ENCODE assay signal across 11 cellular contexts in the genomic region with DNA sequence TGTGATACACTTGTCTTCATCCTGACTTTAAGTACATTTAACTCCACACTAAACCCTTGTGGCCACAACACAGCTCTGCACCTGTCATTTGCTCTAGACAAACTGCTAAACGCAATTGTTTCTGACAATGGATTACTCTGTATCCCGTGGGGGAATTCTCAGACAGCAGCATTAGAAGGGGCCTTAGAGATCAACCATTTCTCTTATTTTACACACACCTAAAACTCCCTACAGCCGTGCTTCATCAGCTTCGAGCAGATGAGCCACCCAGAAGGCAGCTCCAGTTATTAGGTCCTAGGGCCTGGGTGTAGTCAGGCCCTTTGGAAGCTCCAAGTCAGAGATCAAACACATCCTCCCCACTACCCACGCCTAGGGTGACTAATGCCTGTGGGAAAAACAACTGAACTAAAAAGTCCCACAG. TPM values are rescaled to one million over a fixed set of nuclear protein-coding genes. Genes with fewer than 3 reads are reported as not detected.
DNase-seq lines count a peak whose midpoint lies in the region; FAIRE-seq and TF ChIP-seq lines count a peak whose summit lies in the region.
"Had no signal": no experiment of that assay in that cellular context is flagged by ENCODE, and none has a peak within 500 bp of the region (broad histone marks: within the 10 kb centered on the region; RNA-seq: fewer than 3 reads in every experiment).

No MANE protein-coding gene starts in this region.

- peak overlapping the region; percentile 4 for H3K4me3 Mint-ChIP-seq in activated CD4-positive, alpha-beta T cell treated with anti-CD3 and anti-CD28 coated beads, Interleukin-2, amount 10 ng/mL, durations not matched to agents 7 days and 5 days
- H3K4me3 Mint-ChIP-seq in astrocyte (ENCODE audit: unreplicated experiment), result peak overlapping the region; percentile 84

- no peaks in the 10 kb centered on the region for H3K27me3 ChIP-seq in astrocyte (ENCODE audit: insufficient read depth, low read length)

- no peak overlapping the region for H2AFZ ChIP-seq in astrocyte (ENCODE audit: low read depth, low read length)

- peaks cover 16% of the 10 kb centered on the region for H3K27me3 Mint-ChIP-seq in activated CD4-positive, alpha-beta T cell treated with anti-CD3 and anti-CD28 coated beads, Interleukin-2, amount 10 ng/mL, durations not matched to agents 7 days and 5 days
- no peaks in the 10 kb centered on the region for H3K27me3 Mint-ChIP-seq in astrocyte (ENCODE audit: low read depth, unreplicated experiment)

- no peak overlapping the region for H3K4me3 ChIP-seq in Jurkat, Clone E6-1 (ENCODE audit: low read length)
- H3K4me3 ChIP-seq in astrocyte (ENCODE audit: insufficient read depth, low read depth, low read length) (no peak overlapping the region), retinal pigment epithelial cell (ENCODE audit: low read length) (no peak overlapping the region)
- H3K4me3 ChIP-seq: SK-N-MC, thoracic aorta had no signal

- H4K20me1 ChIP-seq in astrocyte (ENCODE audit: insufficient read depth, low read length), result no peaks in the 10 kb centered on the region

- H3K79me2 ChIP-seq in astrocyte (ENCODE audit: insufficient read depth, low read length), result no peaks in the 10 kb centered on the region

- CTCF ChIA-PET in activated CD4-positive, alpha-beta T cell treated with anti-CD3 and anti-CD28 coated beads, Interleukin-2, amount 10 ng/mL, durations not matched to agents 7 days and 5 days (lab: Charles Lee), result interaction anchor here (1.4 to 6.4 kb wide), 3 partner anchors 11 to 79 kb away, joined by 3 to 68 read pairs (median 4); no protein-coding TSS in a partner anchor

- H3K36me3 Mint-ChIP-seq in activated CD4-positive, alpha-beta T cell treated with anti-CD3 and anti-CD28 coated beads, Interleukin-2, amount 10 ng/mL, durations not matched to agents 7 days and 5 days (ENCODE audit: low read depth), result no peaks in the 10 kb centered on the region
- H3K36me3 Mint-ChIP-seq in astrocyte (ENCODE audit: low read depth, unreplicated experiment), result peaks cover 15% of the 10 kb centered on the region

- TF ChIP-seq CTCF in astrocyte (IDR thresholded peaks at IDR 0.05; ENCODE audit: insufficient read depth, low read depth, low read length) (no peak), retinal pigment epithelial cell (conservative IDR thresholded peaks at IDR 0.05; ENCODE audit: low read depth, low read length) (peak; percentile 52)

- no peaks in the 10 kb centered on the region for H3K9me3 Mint-ChIP-seq in activated CD4-positive, alpha-beta T cell treated with anti-CD3 and anti-CD28 coated beads, Interleukin-2, amount 10 ng/mL, durations not matched to agents 7 days and 5 days
- peaks cover 6% of the 10 kb centered on the region for H3K9me3 Mint-ChIP-seq in astrocyte (ENCODE audit: unreplicated experiment)

- H3K4me2 ChIP-seq in astrocyte (ENCODE audit: low read length), result peak overlapping the region; percentile 11

- DNase-seq in activated CD4-positive, alpha-beta T cell treated with anti-CD3 and anti-CD28 coated beads, Interleukin-2, amount 10 ng/mL, durations not matched to agents 7 days and 5 days, result no peak
- DNase-seq in activated CD4-positive, alpha-beta T cell treated with anti-CD3 and anti-CD28 coated beads, Interleukin-2, amount 50 U/mL, for 1 hour, result no peak
- DNase-seq in Jurkat, Clone E6-1 (ENCODE audit: low read depth, low spot score), result peak; percentile 8
- DNase-seq in astrocyte (ENCODE audit: low read depth) (peak; percentile 52), retinal pigment epithelial cell (ENCODE audit: low read depth) (no peak), amniotic stem cell (lab: John Stamatoyannopoulos, UW) (no peak), OCI-M2 (lab: John Stamatoyannopoulos, UW; ENCODE audit: unreplicated experiment) (no peak), HUDEP-2 (lab: John Stamatoyannopoulos, UW; ENCODE audit: unreplicated experiment in 76 of 76) (no peak)

- FAIRE-seq in astrocyte (lab: Jason Lieb, UNC), result no peak

- H3K9ac ChIP-seq in astrocyte (ENCODE audit: low read length), result no peak overlapping the region

- POLR2A ChIA-PET in activated CD4-positive, alpha-beta T cell treated with anti-CD3 and anti-CD28 coated beads, Interleukin-2, amount 10 ng/mL, durations not matched to agents 7 days and 5 days (lab: Charles Lee), result no interaction called here

- H3K4me1 ChIP-seq in astrocyte (ENCODE audit: insufficient read depth, low read length), result peaks cover 7% of the 10 kb centered on the region

- no peak overlapping the region for H3K27ac Mint-ChIP-seq in activated CD4-positive, alpha-beta T cell treated with anti-CD3 and anti-CD28 coated beads, Interleukin-2, amount 10 ng/mL, durations not matched to agents 7 days and 5 days
- H3K27ac Mint-ChIP-seq in astrocyte (ENCODE audit: unreplicated experiment), result peak overlapping the region; percentile 10

- no peaks in the 10 kb centered on the region for H3K9me3 ChIP-seq in astrocyte (ENCODE audit: insufficient read depth, low read depth, low read length)
- H3K9me3 ChIP-seq: thoracic aorta had no signal

- no peaks in the 10 kb centered on the region for H3K36me3 ChIP-seq in astrocyte (ENCODE audit: insufficient read depth, low read length)
- H3K36me3 ChIP-seq: thoracic aorta had no signal

- no peak overlapping the region for H3K27ac ChIP-seq in astrocyte (ENCODE audit: low read depth, low read length)
- H3K27ac ChIP-seq: SK-N-MC, thoracic aorta had no signal

- peaks cover 17% of the 10 kb centered on the region for H3K4me1 Mint-ChIP-seq in activated CD4-positive, alpha-beta T cell treated with anti-CD3 and anti-CD28 coated beads, Interleukin-2, amount 10 ng/mL, durations not matched to agents 7 days and 5 days
- peaks cover 12% of the 10 kb centered on the region for H3K4me1 Mint-ChIP-seq in astrocyte (ENCODE audit: low read depth, unreplicated experiment)

RNA-seq across cellular contexts. Expression of a gene that starts 1.3 kb away (rescaled TPM):
- under 1 TPM in 1 of 2 experiments, not detected in 1; 0.17 TPM for total RNA-seq in activated CD4-positive, alpha-beta T cell treated with anti-CD3 and anti-CD28 coated beads, Interleukin-2, amount 10 ng/mL, durations not matched to agents 7 days and 5 days
- polyA plus RNA-seq in Jurkat, Clone E6-1 (2012; ENCODE audit: insufficient read depth, insufficient read length), result 0.77 TPM
- 2.9 and 3.0 TPM in 2 replicates for total RNA-seq in astrocyte
- total RNA-seq: thoracic aorta had no signal
- polyA plus RNA-seq: neural cell had no signal

Comparison
In these comparisons a context has a peak if more than half of its experiments do, and no peak if none do; other contexts are left out.
1. DNase-seq: peak in Jurkat, Clone E6-1 (single experiment) and astrocyte (single experiment); none in activated CD4-positive, alpha-beta T cell treated with anti-CD3 and anti-CD28 coated beads, Interleukin-2, amount 10 ng/mL, durations not matched to agents 7 days and 5 days (single experiment), activated CD4-positive, alpha-beta T cell treated with anti-CD3 and anti-CD28 coated beads, Interleukin-2, amount 50 U/mL, for 1 hour (single experiment), retinal pigment epithelial cell (single experiment), amniotic stem cell (single experiment), OCI-M2 (single experiment) and HUDEP-2 (0 of 76).